In the genomic region with DNA sequence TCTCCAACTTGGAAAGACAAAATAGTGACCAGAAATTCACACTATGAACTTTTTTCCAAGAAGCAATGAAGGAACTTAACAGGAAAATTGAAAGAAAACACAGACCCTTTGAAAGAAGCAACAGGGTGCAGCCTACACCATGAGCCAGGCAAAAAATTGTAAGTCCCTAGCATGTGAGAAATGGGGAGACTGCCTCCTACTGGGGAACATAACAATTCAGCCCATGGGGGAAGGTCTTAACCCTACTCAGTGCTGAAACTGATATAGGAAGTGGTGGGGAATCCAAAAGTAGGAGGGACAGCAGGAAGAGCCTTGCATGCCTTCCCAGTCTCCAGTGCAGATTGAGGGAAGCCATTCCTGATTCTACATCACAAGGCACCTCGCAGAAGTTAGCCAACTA, we compare ENCODE assay signal across 28 cellular contexts.
DNase-seq lines count a peak whose midpoint lies in the region; ATAC-seq, FAIRE-seq and TF ChIP-seq lines count a peak whose summit lies in the region.
"Had no signal": no experiment of that assay in that cellular context is flagged by ENCODE, and none has a peak within 500 bp of the region (broad histone marks: within the 10 kb centered on the region; RNA-seq: fewer than 3 reads in every experiment).

No MANE protein-coding gene starts in this region.

- ATAC-seq in GM23338 (peak; percentile 65), GM12878 (no peak), GM21360 (IDR thresholded peaks at IDR 0.05; ENCODE audit: unreplicated experiment) (no peak)
- peak; percentile 12 for ATAC-seq in stimulated activated memory B cell treated with anti-CD40 and anti-IgM and Interleukin-4, amounts not matched to agents 10 μg/mL and 1 μg/mL and 100 μg/mL, for 72 hours
- ATAC-seq: Panc1, T-cell had no signal

- H3K27ac Mint-ChIP-seq in Caco-2 (ENCODE audit: unreplicated experiment) (peak overlapping the region; percentile 79), GM23338 (peak overlapping the region; percentile 28; the same call in 1 of the 2 replicates)
- H3K27ac Mint-ChIP-seq in stimulated activated memory B cell treated with anti-CD40 and anti-IgM and Interleukin-4, amounts not matched to agents 10 μg/mL and 1 μg/mL and 100 μg/mL, for 72 hours = no peak overlapping the region
- H3K27ac Mint-ChIP-seq: CD14-positive monocyte; CD8-positive, alpha-beta memory T cell; HFFc6; T-cell had no signal

- no peak overlapping the region for H3K9ac ChIP-seq in GM12878 (ENCODE audit: control insufficient read depth, insufficient read depth, low read length)

- peaks cover 19% of the 10 kb centered on the region for H3K9me3 Mint-ChIP-seq in Caco-2 (ENCODE audit: unreplicated experiment)
- no peaks in the 10 kb centered on the region; the same call in 2 of the 3 replicates for H3K9me3 Mint-ChIP-seq in GM23338
- H3K9me3 Mint-ChIP-seq in stimulated activated memory B cell treated with anti-CD40 and anti-IgM and Interleukin-4, amounts not matched to agents 10 μg/mL and 1 μg/mL and 100 μg/mL, for 72 hours = no peaks in the 10 kb centered on the region
- H3K9me3 Mint-ChIP-seq: CD8-positive, alpha-beta memory T cell had no signal

- H3K36me3 ChIP-seq in Caco-2 (ENCODE audit: control insufficient read depth, insufficient read depth, low read length) (no peaks in the 10 kb centered on the region), GM23338 (ENCODE audit: insufficient read depth) (no peaks in the 10 kb centered on the region), GM12878 (ENCODE audit: control insufficient read depth in 2 of 2, insufficient read depth in 2 of 2, low read length in 1 of 2) (no peaks in the 10 kb centered on the region)
- H3K36me3 ChIP-seq: HAP-1, MG63 had no signal

- H3K4me1 ChIP-seq in Caco-2 (peaks cover 38% of the 10 kb centered on the region), GM23338 (ENCODE audit: insufficient read depth) (no peaks in the 10 kb centered on the region), GM12878 (ENCODE audit: control insufficient read depth, insufficient read depth, low read length) (no peaks in the 10 kb centered on the region)
- H3K4me1 ChIP-seq: HAP-1 had no signal

- H2AFZ ChIP-seq in GM23338 (no peak overlapping the region), GM12878 (ENCODE audit: control insufficient read depth, low read depth, low read length) (no peak overlapping the region)

- H4K20me1 ChIP-seq in GM23338 (replicated peaks; ENCODE audit: insufficient read depth) = no peaks in the 10 kb centered on the region
- H4K20me1 ChIP-seq in GM12878 (ENCODE audit: control insufficient read depth, insufficient read depth) = no peaks in the 10 kb centered on the region

- SMC1A ChIA-PET in GM12878 (lab: Charles Lee; ENCODE audit: uncharacterized antibody, unreplicated experiment) = no interaction called here

- CTCF ChIA-PET in Caco-2 (lab: Charles Lee) = no interaction called here
- CTCF ChIA-PET in GM12878 (lab: Yijun Ruan, JAX) = no interaction called here

- TF ChIP-seq EP300 in GM12878 (IDR thresholded peaks at IDR 0.05; ENCODE audit: borderline replicate concordance in 1 of 2, control insufficient read depth in 1 of 2, low read depth in 2 of 2, low read length in 2 of 2) = no peak

- H3K27me3 ChIP-seq in Caco-2 (replicated peaks; ENCODE audit: control insufficient read depth, insufficient read depth, low read length) (no peaks in the 10 kb centered on the region), GM23338 (ENCODE audit: insufficient read depth) (no peaks in the 10 kb centered on the region), GM12878 (replicated peaks in 1 of 2; ENCODE audit: control insufficient read depth in 2 of 2, insufficient read depth in 2 of 2, low read length in 1 of 2) (no peaks in the 10 kb centered on the region), dorsolateral prefrontal cortex (no peaks in the 10 kb centered on the region)
- H3K27me3 ChIP-seq: MG63 had no signal

- TF ChIP-seq CTCF in Caco-2 (IDR thresholded peaks at IDR 0.05; ENCODE audit: insufficient read depth in 1 of 2, low read depth in 1 of 2, low read length in 1 of 2, severe bottlenecking in 1 of 2, unreplicated experiment in 1 of 2) (no peak), GM23338 (conservative IDR thresholded peaks at IDR 0.05; ENCODE audit: low read depth in 2 of 2) (peak; percentile 51 to 63), GM12878 (IDR thresholded peaks at IDR 0.05 in 2 of 3, conservative IDR thresholded peaks at IDR 0.05 in 1 of 3; ENCODE audit: control insufficient read depth in 2 of 3, extremely low read depth in 1 of 3, insufficient read depth in 1 of 3, low read depth in 3 of 3, low read length in 3 of 3) (peak in 1 of 3 experiments; percentile 19; a peak in 1 of 6 replicates), dorsolateral prefrontal cortex (IDR thresholded peaks at IDR 0.05 in 54 of 56, conservative IDR thresholded peaks at IDR 0.05 in 2 of 56; ENCODE audit: low read depth in 1 of 56, partially characterized antibody in 56 of 56) (no peak)

- H3K4me3 ChIP-seq in Caco-2 (ENCODE audit: low read depth, low read length) (no peak overlapping the region), GM23338 (no peak overlapping the region), GM12878 (no peak overlapping the region), dorsolateral prefrontal cortex (no peak overlapping the region)
- H3K4me3 ChIP-seq: HAP-1, MG63 had no signal

- RAD21 ChIA-PET in GM12878 (lab: Charles Lee; ENCODE audit: unreplicated experiment) = no interaction called here

- POLR2A ChIA-PET in Caco-2 (lab: Charles Lee) (no interaction called here), GM12878 (lab: Charles Lee) (no interaction called here)

- H3K36me3 Mint-ChIP-seq in Caco-2 (ENCODE audit: insufficient read depth, unreplicated experiment) (peaks cover 4% of the 10 kb centered on the region), GM23338 (ENCODE audit: low read depth) (no peaks in the 10 kb centered on the region; the same call in 2 of the 3 replicates)
- no peaks in the 10 kb centered on the region for H3K36me3 Mint-ChIP-seq in stimulated activated memory B cell treated with anti-CD40 and anti-IgM and Interleukin-4, amounts not matched to agents 10 μg/mL and 1 μg/mL and 100 μg/mL, for 72 hours
- H3K36me3 Mint-ChIP-seq: CD14-positive monocyte; CD8-positive, alpha-beta memory T cell; T-cell had no signal

- 0 out of 2 replicates have a peak, but pooled peaks cover 4% of the 10 kb centered on the region for H3K9me2 ChIP-seq in GM23338 (ENCODE audit: insufficient read depth)

- 0 out of 2 replicates have a peak, but pooled peaks have one; percentile 2 for TF ChIP-seq RAD21 in GM12878 (IDR thresholded peaks at IDR 0.05; ENCODE audit: insufficient read depth, low read depth, low read length)

- H3K9me3 ChIP-seq in Caco-2 = no peaks in the 10 kb centered on the region
- no peaks in the 10 kb centered on the region for H3K9me3 ChIP-seq in GM12878 (replicated peaks; ENCODE audit: control insufficient read depth, insufficient read depth, low read length)
- H3K9me3 ChIP-seq: HAP-1, MG63 had no signal

- TF ChIP-seq POLR2A in GM12878 (IDR thresholded peaks at IDR 0.05; ENCODE audit: low read depth, low read length) = no peak

- WGBS in GM12878 (ENCODE audit: insufficient coverage, insufficient replicate concordance, low lambda C conversion rate, missing lambda C conversion rate) = 17% methylated on average over 1 of the region's 1 CpG

- BruUV-seq in Caco-2 (replicated peaks; lab: Mats Ljungman, UMichigan) (no TSS peak), GM12878 (replicated peaks; lab: Mats Ljungman, UMichigan) (no TSS peak)

- H3K4me3 Mint-ChIP-seq in Caco-2 (ENCODE audit: unreplicated experiment) = no peak overlapping the region
- no peak overlapping the region for H3K4me3 Mint-ChIP-seq in GM23338
- no peak overlapping the region for H3K4me3 Mint-ChIP-seq in stimulated activated memory B cell treated with anti-CD40 and anti-IgM and Interleukin-4, amounts not matched to agents 10 μg/mL and 1 μg/mL and 100 μg/mL, for 72 hours
- H3K4me3 Mint-ChIP-seq: CD14-positive monocyte; CD8-positive, alpha-beta memory T cell; HFFc6; T-cell had no signal

- in situ Hi-C loops in GM12878 (cut with MboI) = no loop called here

- no peaks in the 10 kb centered on the region for H3K27me3 Mint-ChIP-seq in Caco-2 (ENCODE audit: insufficient read depth, unreplicated experiment)
- H3K27me3 Mint-ChIP-seq in GM23338 (ENCODE audit: insufficient read depth, low read depth, poor library complexity) = peaks cover 4% of the 10 kb centered on the region
- no peaks in the 10 kb centered on the region for H3K27me3 Mint-ChIP-seq in stimulated activated memory B cell treated with anti-CD40 and anti-IgM and Interleukin-4, amounts not matched to agents 10 μg/mL and 1 μg/mL and 100 μg/mL, for 72 hours

- H3F3A ChIP-seq in GM23338 (replicated peaks; ENCODE audit: low read depth) = no peaks in the 10 kb centered on the region

- intact Hi-C loops in Caco-2 (cut with micrococcal nuclease; ENCODE audit: unreplicated experiment) (no loop called here), GM12878 (cut with micrococcal nuclease; ENCODE audit: unreplicated experiment) (no loop called here), dorsolateral prefrontal cortex (cut with DNase I) (no loop called here)

- DNase-seq in Caco-2 (no peak), GM23338 (ENCODE audit: low spot score) (peak; percentile 31), GM12878 (ENCODE audit: low read depth, low spot score) (no peak), dorsolateral prefrontal cortex (no peak), middle frontal gyrus (ENCODE audit: extremely low spot score, low spot score) (no peak)
- DNase-seq: AML-193; Calu3; CD8-positive, alpha-beta memory T cell; DMS79 treated with DMSO at 0.1 percent for 48 hours; HFFc6; KBM-7; MG63; NCI-H2029 treated with DMSO at 0.1 percent for 48 hours; NCI-H446 treated with DMSO at 0.1 percent for 48 hours; NCI-H526; NCI-H82; NK-92 treated with Interleukin-12 subunit alpha and Interleukin-12 subunit beta, amount 100 ng/mL, for 24 hours; SHP77; T-cell had no signal

- no peak overlapping the region for H3K27ac ChIP-seq in GM23338 (ENCODE audit: low read depth)
- no peak overlapping the region for H3K27ac ChIP-seq in GM12878 (ENCODE audit: control insufficient read depth, insufficient read depth)
- no peak overlapping the region for H3K27ac ChIP-seq in dorsolateral prefrontal cortex
- H3K27ac ChIP-seq: RWPE1 had no signal

- FAIRE-seq in GM12878 (lab: Jason Lieb, UNC) = no peak
- FAIRE-seq: A204.1, GM12892, GM19239 had no signal

- peaks cover 23% of the 10 kb centered on the region for H3K4me1 Mint-ChIP-seq in Caco-2 (ENCODE audit: low read depth, unreplicated experiment)
- H3K4me1 Mint-ChIP-seq in GM23338 = no peaks in the 10 kb centered on the region
- no peaks in the 10 kb centered on the region for H3K4me1 Mint-ChIP-seq in stimulated activated memory B cell treated with anti-CD40 and anti-IgM and Interleukin-4, amounts not matched to agents 10 μg/mL and 1 μg/mL and 100 μg/mL, for 72 hours
- H3K4me1 Mint-ChIP-seq: CD14-positive monocyte; CD8-positive, alpha-beta memory T cell; T-cell had no signal

- H3K4me2 ChIP-seq in GM23338 (no peak overlapping the region), GM12878 (ENCODE audit: control insufficient read depth, insufficient read depth) (no peak overlapping the region)

- H3K79me2 ChIP-seq in GM23338 (replicated peaks; ENCODE audit: insufficient read depth) = no peaks in the 10 kb centered on the region
- no peaks in the 10 kb centered on the region for H3K79me2 ChIP-seq in GM12878 (ENCODE audit: control insufficient read depth, insufficient read depth, low read length)

TF ChIP-seq in GM23338, 12 proteins besides CTCF, POLR2A, EP300 and RAD21 (continues in another document):
- TF ChIP-seq ZNF114 (CRISPR knock-in tag; IDR thresholded peaks at IDR 0.05) = no peak

Comparison
In these comparisons a context has a peak if more than half of its experiments do, and no peak if none do; other contexts are left out.
1. CTCF ChIP-seq: peak in GM23338 (2 of 2); none in Caco-2 (0 of 2) and dorsolateral prefrontal cortex (0 of 56).
2. ATAC-seq: peak in GM23338 (single experiment) and stimulated activated memory B cell treated with anti-CD40 and anti-IgM and Interleukin-4, amounts not matched to agents 10 μg/mL and 1 μg/mL and 100 μg/mL, for 72 hours (single experiment); none in GM12878 (single experiment) and GM21360 (single experiment).